11 cellular contexts compared by ENCODE assay signal in genomic region chr12:42094277-42094676, GRCh38. TPM values are rescaled to one million over a fixed set of nuclear protein-coding genes. Genes with fewer than 3 reads are reported as not detected.
DNase-seq lines count a peak whose midpoint lies in the region; ATAC-seq and TF ChIP-seq lines count a peak whose summit lies in the region.
"Had no signal": no experiment of that assay in that cellular context is flagged by ENCODE, and none has a peak within 500 bp of the region (broad histone marks: within the 10 kb centered on the region; RNA-seq: fewer than 3 reads in every experiment).

No MANE protein-coding gene starts in this region.

- no peak overlapping the region for H3K4me3 ChIP-seq in testis
- H3K4me3 ChIP-seq: PC-9 had no signal

- no peaks in the 10 kb centered on the region for H3K27me3 Mint-ChIP-seq in T-helper 2 cell treated with Interferon-gamma antibody and Interleukin-4, amounts not matched to agents 5 μg/mL and 100 μg/mL, for 36 hours (ENCODE audit: low read depth)
- no peaks in the 10 kb centered on the region for H3K27me3 Mint-ChIP-seq in effector memory CD8-positive, alpha-beta T cell
- no peaks in the 10 kb centered on the region for H3K27me3 Mint-ChIP-seq in osteocyte (ENCODE audit: unreplicated experiment)

- peak overlapping the region; percentile 49 for H3K4me3 Mint-ChIP-seq in T-helper 2 cell treated with Interferon-gamma antibody and Interleukin-4, amounts not matched to agents 5 μg/mL and 100 μg/mL, for 36 hours
- H3K4me3 Mint-ChIP-seq in effector memory CD8-positive, alpha-beta T cell = peak overlapping the region; percentile 64
- H3K4me3 Mint-ChIP-seq in osteocyte (ENCODE audit: unreplicated experiment) = no peak overlapping the region

- H3K9me3 ChIP-seq in testis = no peaks in the 10 kb centered on the region

- intact Hi-C loops in testis (cut with DNase I; ENCODE audit: low total_unique reads) = no loop called here

- peak; percentile 75 for ATAC-seq in effector memory CD8-positive, alpha-beta T cell (replicated peaks)

- peaks cover 27% of the 10 kb centered on the region for H3K4me1 Mint-ChIP-seq in T-helper 2 cell treated with Interferon-gamma antibody and Interleukin-4, amounts not matched to agents 5 μg/mL and 100 μg/mL, for 36 hours (ENCODE audit: low read depth)
- H3K4me1 Mint-ChIP-seq in effector memory CD8-positive, alpha-beta T cell (ENCODE audit: low read depth in 2 of 2) = peaks cover 23 to 35% of the 10 kb centered on the region in 2 donors
- peaks cover 33% of the 10 kb centered on the region for H3K4me1 Mint-ChIP-seq in osteocyte (ENCODE audit: unreplicated experiment)

- 94 to 95% methylated on average over 5 of the region's 5 CpGs for WGBS in testis, 2 donors

- H3K36me3 Mint-ChIP-seq in T-helper 2 cell treated with Interferon-gamma antibody and Interleukin-4, amounts not matched to agents 5 μg/mL and 100 μg/mL, for 36 hours (ENCODE audit: low read depth) = peaks cover 20% of the 10 kb centered on the region
- H3K36me3 Mint-ChIP-seq in effector memory CD8-positive, alpha-beta T cell (ENCODE audit: insufficient read depth) = peaks cover 9% of the 10 kb centered on the region
- H3K36me3 Mint-ChIP-seq in osteocyte (ENCODE audit: unreplicated experiment) = peaks cover 12% of the 10 kb centered on the region

- H3K27ac Mint-ChIP-seq in T-helper 2 cell treated with Interferon-gamma antibody and Interleukin-4, amounts not matched to agents 5 μg/mL and 100 μg/mL, for 36 hours = no peak overlapping the region
- peak overlapping the region; percentile 53 to 91 for H3K27ac Mint-ChIP-seq in effector memory CD8-positive, alpha-beta T cell
- H3K27ac Mint-ChIP-seq in osteocyte (ENCODE audit: unreplicated experiment) = no peak overlapping the region

- TF ChIP-seq CTCF in osteocyte (IDR thresholded peaks at IDR 0.05) (no peak), testis (IDR thresholded peaks at IDR 0.05) (no peak)

- TF ChIP-seq POLR2A in testis (IDR thresholded peaks at IDR 0.05) = no peak

- no peaks in the 10 kb centered on the region for H3K27me3 ChIP-seq in testis

- H3K27ac ChIP-seq in testis = no peak overlapping the region
- H3K27ac ChIP-seq: PC-9 had no signal

- no peaks in the 10 kb centered on the region for H3K9me3 Mint-ChIP-seq in T-helper 2 cell treated with Interferon-gamma antibody and Interleukin-4, amounts not matched to agents 5 μg/mL and 100 μg/mL, for 36 hours
- no peaks in the 10 kb centered on the region for H3K9me3 Mint-ChIP-seq in effector memory CD8-positive, alpha-beta T cell
- no peaks in the 10 kb centered on the region for H3K9me3 Mint-ChIP-seq in osteocyte (ENCODE audit: unreplicated experiment)

- H3K36me3 ChIP-seq in testis (ENCODE audit: low read depth, missing control alignments) = no peaks in the 10 kb centered on the region

- H3K4me1 ChIP-seq in testis = no peaks in the 10 kb centered on the region

- DNase-seq in NCI-H2227 (lab: John Stamatoyannopoulos, UW; ENCODE audit: unreplicated experiment) = peak; percentile 0
- no peak for DNase-seq in NCI-H2227 treated with DMSO at 0.1 percent for 48 hours (lab: John Stamatoyannopoulos, UW)
- peak; percentile 10 for DNase-seq in T-helper 2 cell treated with Interferon-gamma antibody and Interleukin-4, amounts not matched to agents 5 μg/mL and 100 μg/mL, for 36 hours (ENCODE audit: low spot score)
- peak in 1 of 3 experiments; percentile 26 for DNase-seq in effector memory CD8-positive, alpha-beta T cell
- DNase-seq in stimulated activated CD4-positive, alpha-beta T cell treated with anti-CD3 and anti-CD28 coated beads, Interleukin-15, amount 100 ng/mL, for 24 hours = peak; percentile 32
- no peak for DNase-seq in osteocyte (ENCODE audit: extremely low spot score, unreplicated experiment)
- DNase-seq in SHP77 (lab: John Stamatoyannopoulos, UW) = no peak
- DNase-seq in testis = no peak
- DNase-seq: anterior cingulate cortex, kidney had no signal

RNA-seq across cellular contexts. Expression of gene GXYLT1, which starts 50.4 kb away (rescaled TPM):
- total RNA-seq in osteocyte = 8.5 and 9.9 TPM in 2 replicates
- 10 to 100 TPM; 28.5 to 29.9 TPM for total RNA-seq in testis
- polyA plus RNA-seq in testis (ENCODE audit: insufficient read depth, low read depth, low replicate concordance) = 13.7 TPM

Comparison
In these comparisons a context has a peak if more than half of its experiments do, and no peak if none do; other contexts are left out.
1. DNase-seq: peak in NCI-H2227 (single experiment), T-helper 2 cell treated with Interferon-gamma antibody and Interleukin-4, amounts not matched to agents 5 μg/mL and 100 μg/mL, for 36 hours (single experiment) and stimulated activated CD4-positive, alpha-beta T cell treated with anti-CD3 and anti-CD28 coated beads, Interleukin-15, amount 100 ng/mL, for 24 hours (single experiment); none in NCI-H2227 treated with DMSO at 0.1 percent for 48 hours (single experiment), osteocyte (single experiment), SHP77 (0 of 2) and testis (single experiment).
2. H3K27ac Mint-ChIP-seq: peak in effector memory CD8-positive, alpha-beta T cell (2 of 2); none in T-helper 2 cell treated with Interferon-gamma antibody and Interleukin-4, amounts not matched to agents 5 μg/mL and 100 μg/mL, for 36 hours (single experiment) and osteocyte (single experiment).